Comparison of ENCODE assay signal across 23 cellular contexts in the genomic region with DNA sequence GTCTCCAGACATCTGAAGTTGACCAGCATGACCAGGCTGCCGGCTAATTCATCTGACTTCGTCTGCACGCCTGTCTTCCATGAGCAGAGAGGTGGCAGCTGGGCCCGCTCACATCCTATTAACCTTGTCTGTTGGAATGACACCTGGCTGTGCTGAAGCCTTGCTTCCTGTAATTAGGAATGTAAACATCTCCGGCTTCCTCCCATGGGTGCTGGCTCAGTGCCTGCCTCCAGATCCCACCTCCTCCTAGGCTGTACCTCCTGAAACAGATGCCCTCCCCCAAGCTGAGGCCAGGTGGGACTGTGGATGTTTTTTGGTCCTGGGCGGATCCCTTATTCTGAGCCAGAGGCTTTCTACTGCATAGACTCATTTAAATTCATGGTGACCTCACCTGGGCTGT.
DNase-seq lines count a peak whose midpoint lies in the region; ATAC-seq and TF ChIP-seq lines count a peak whose summit lies in the region.
"Had no signal": no experiment of that assay in that cellular context is flagged by ENCODE, and none has a peak within 500 bp of the region (broad histone marks: within the 10 kb centered on the region; RNA-seq: fewer than 3 reads in every experiment).

No MANE protein-coding gene starts in this region.

- H2BK20ac ChIP-seq in H9 (ENCODE audit: low read depth, low read length, poor library complexity, severe bottlenecking): no peak overlapping the region

- H4K5ac ChIP-seq in H9 (ENCODE audit: insufficient read length, low read depth, low read length): no peak overlapping the region

- no peak overlapping the region for H3K23ac ChIP-seq in H9 (ENCODE audit: insufficient read length, low read depth, low read length)

- no peak overlapping the region for H3K9ac ChIP-seq in H9 (ENCODE audit: extremely low read depth, insufficient read length, low read length)

- H3K4me1 ChIP-seq in H9 (ENCODE audit: insufficient read depth, low read length): no peaks in the 10 kb centered on the region
- H3K4me1 ChIP-seq: body of pancreas, Peyer's patch, SJSA1, transverse colon had no signal

- H2AFZ ChIP-seq in H9 (ENCODE audit: low read length): no peak overlapping the region

- no peaks in the 10 kb centered on the region for H3K9me3 ChIP-seq in H9 (ENCODE audit: control insufficient read depth, low read depth, low read length)
- H3K9me3 ChIP-seq: body of pancreas, MG63, Peyer's patch, SJSA1, transverse colon had no signal

- peaks cover 7 to 8% of the 10 kb centered on the region in 2 experiments for H3K4me1 Mint-ChIP-seq in H9
- H3K4me1 Mint-ChIP-seq in mesothelial cell of epicardium: peaks cover 5% of the 10 kb centered on the region

- no peaks in the 10 kb centered on the region for H3K79me1 ChIP-seq in H9 (ENCODE audit: insufficient read depth, low read depth, low read length, poor library complexity, severe bottlenecking)

- no peak overlapping the region for H2BK15ac ChIP-seq in H9 (ENCODE audit: low read depth, low read length)

- no peak overlapping the region for H3K14ac ChIP-seq in H9 (ENCODE audit: insufficient read depth, low read length)

- no peak overlapping the region for H3T11ph ChIP-seq in H9 (ENCODE audit: low read length)

- no peaks in the 10 kb centered on the region for H3K23me2 ChIP-seq in H9 (ENCODE audit: insufficient read length, low read depth, low read length, poor library complexity, severe bottlenecking)

- no CpG with 5 or more reads among the region's 6 CpGs for WGBS in H9 (ENCODE audit: extremely low coverage, insufficient read length, low lambda C conversion rate)

- H3K4ac ChIP-seq in H9 (ENCODE audit: low read depth, low read length): no peak overlapping the region

- no peak overlapping the region for H4K8ac ChIP-seq in H9 (replicated peaks; ENCODE audit: insufficient read length, low read depth, low read length)

- H3K4me2 ChIP-seq in H9 (ENCODE audit: insufficient read depth, insufficient read length, low read length): no peak overlapping the region

- H3K27ac Mint-ChIP-seq in H9 (peak overlapping the region in 2 of 3 experiments; percentile 34 to 85; a peak in 2 of 7 replicates), mesothelial cell of epicardium (peak overlapping the region; percentile 8)
- H3K27ac Mint-ChIP-seq: T-helper 1 cell treated with Interleukin-12 subunit alpha and Interleukin-12 subunit beta and Interleukin-4 antibody, amounts not matched to agents 30 μg/mL and 1 μg/mL, for 36 hours had no signal

- no peak overlapping the region for H2AK5ac ChIP-seq in H9 (ENCODE audit: insufficient read length, low read length)

- H4K91ac ChIP-seq in H9 (ENCODE audit: insufficient read length, low read depth, low read length): no peak overlapping the region

- no peak overlapping the region for H3K56ac ChIP-seq in H9 (ENCODE audit: insufficient read length, low read depth, low read length)

- H3K27me3 Mint-ChIP-seq in H9 (ENCODE audit: low read depth) (peaks cover 3% of the 10 kb centered on the region; the same call in 1 of the 2 replicates), mesothelial cell of epicardium (ENCODE audit: low read depth) (peaks cover under 1% of the 10 kb centered on the region)

- H2BK12ac ChIP-seq in H9 (ENCODE audit: insufficient read length, low read depth, low read length): no peak overlapping the region

- H3K18ac ChIP-seq in H9 (ENCODE audit: insufficient read length, low read depth, low read length): no peak overlapping the region

- no peaks in the 10 kb centered on the region for H3K27me3 ChIP-seq in H9 (ENCODE audit: insufficient read depth, low read length)
- H3K27me3 ChIP-seq: body of pancreas, MG63, Peyer's patch, SJSA1, transverse colon had no signal

- H3K4me3 Mint-ChIP-seq in H9 (peak overlapping the region in 1 of 2 experiments; percentile 18; a peak in 1 of 5 replicates), mesothelial cell of epicardium (no peak overlapping the region)
- H3K4me3 Mint-ChIP-seq: activated T-cell treated with anti-CD3 and anti-CD28 coated beads, Interleukin-2, amount 50 U/mL, for 4 hours; T-helper 1 cell treated with Interleukin-12 subunit alpha and Interleukin-12 subunit beta and Interleukin-4 antibody, amounts not matched to agents 30 μg/mL and 1 μg/mL, for 36 hours had no signal

- H3K27ac ChIP-seq in H9 (ENCODE audit: insufficient read length, low read depth, low read length): no peak overlapping the region
- H3K27ac ChIP-seq: body of pancreas, C4-2B, dorsolateral prefrontal cortex, Peyer's patch, SJSA1, transverse colon had no signal

- peaks cover 3 to 10% (median 8%) of the 10 kb centered on the region in 3 experiments; a peak in 6 of 7 replicates for H3K36me3 Mint-ChIP-seq in H9 (ENCODE audit: insufficient read depth in 1 of 3, low read depth in 3 of 3)
- H3K36me3 Mint-ChIP-seq in mesothelial cell of epicardium: peaks cover 5% of the 10 kb centered on the region

- no peak for ATAC-seq in HG02870 (IDR thresholded peaks at IDR 0.05; ENCODE audit: unreplicated experiment)
- ATAC-seq in HG03025 (IDR thresholded peaks at IDR 0.05; ENCODE audit: low FRiP score, unreplicated experiment): no peak
- ATAC-seq: activated T-cell treated with anti-CD3 and anti-CD28 coated beads, Interleukin-2, amount 50 U/mL, for 4 hours; body of pancreas; K562 had no signal

- H2BK120ac ChIP-seq in H9 (ENCODE audit: low read depth, low read length, poor library complexity, severe bottlenecking): no peak overlapping the region

- H4K20me1 ChIP-seq in H9 (ENCODE audit: control insufficient read depth, insufficient read depth, insufficient read length): no peaks in the 10 kb centered on the region

- TF ChIP-seq CTCF in H9 (conservative IDR thresholded peaks at IDR 0.05) (no peak), mesothelial cell of epicardium (IDR thresholded peaks at IDR 0.05; ENCODE audit: unreplicated experiment) (no peak)

- H3K9me3 Mint-ChIP-seq in H9 (peaks cover 7 to 10% of the 10 kb centered on the region in 2 experiments), mesothelial cell of epicardium (peaks cover 13% of the 10 kb centered on the region)
- H3K9me3 Mint-ChIP-seq: activated T-cell treated with anti-CD3 and anti-CD28 coated beads, Interleukin-2, amount 50 U/mL, for 4 hours; T-helper 1 cell treated with Interleukin-12 subunit alpha and Interleukin-12 subunit beta and Interleukin-4 antibody, amounts not matched to agents 30 μg/mL and 1 μg/mL, for 36 hours had no signal

- DNase-seq in H9: peak; percentile 36
- peak; percentile 19 for DNase-seq in NCI-H2171 (lab: John Stamatoyannopoulos, UW)
- peak; percentile 95 for DNase-seq in SHP77 treated with DMSO at 0.1 percent for 48 hours (lab: John Stamatoyannopoulos, UW)
- DNase-seq in mesothelial cell of epicardium (ENCODE audit: low spot score in 2 of 2, unreplicated experiment in 2 of 2): no peak
- DNase-seq in stimulated activated CD4-positive, alpha-beta T cell treated with anti-CD3 and anti-CD28 coated beads, Interleukin-15, amount 100 ng/mL, for 24 hours: no peak
- DNase-seq: activated CD4-positive, alpha-beta T cell treated with anti-CD3 and anti-CD28 coated beads for 48 hours; activated naive CD4-positive, alpha-beta T cell; activated T-cell treated with anti-CD3 and anti-CD28 coated beads, Interleukin-2, amount 50 U/mL, for 4 hours; body of pancreas; cerebellar nuclear complex; dorsolateral prefrontal cortex; EL; mammary epithelial cell; MG63; NCI-H2081 treated with DMSO at 0.1 percent for 48 hours; Peyer's patch; transverse colon had no signal

- H3K79me2 ChIP-seq in H9 (ENCODE audit: insufficient read depth, low read length): no peaks in the 10 kb centered on the region

- no peak overlapping the region for H2BK5ac ChIP-seq in H9 (ENCODE audit: insufficient read length, low read length)

Comparison
In these comparisons a context has a peak if more than half of its experiments do, and no peak if none do; other contexts are left out.
1. DNase-seq: peak in H9 (single experiment), NCI-H2171 (single experiment) and SHP77 treated with DMSO at 0.1 percent for 48 hours (single experiment); none in mesothelial cell of epicardium (0 of 2) and stimulated activated CD4-positive, alpha-beta T cell treated with anti-CD3 and anti-CD28 coated beads, Interleukin-15, amount 100 ng/mL, for 24 hours (single experiment).